ENCODE assay signal across 12 cellular contexts in genomic region chr4:87499415-87500106, GRCh38. TPM values are rescaled to one million over a fixed set of nuclear protein-coding genes. Genes with fewer than 3 reads are reported as not detected.
A peak's percentile ranks its signal among the peaks of the same experiment; 100 is the strongest.
DNase-seq lines count a peak whose midpoint lies in the region; ATAC-seq, FAIRE-seq and TF ChIP-seq lines count a peak whose summit lies in the region.
"Had no signal": no experiment of that assay in that cellular context is flagged by ENCODE, and none has a peak within 500 bp of the region (broad histone marks: within the 10 kb centered on the region; RNA-seq: fewer than 3 reads in every experiment).

No MANE protein-coding gene starts in this region.

- intact Hi-C loops in PC-9 (cut with micrococcal nuclease; ENCODE audit: unreplicated experiment): no loop called here

- CTCF ChIA-PET in PC-9 (lab: Charles Lee): interaction anchor here (0.6 kb wide), 1 partner anchor 230 kb away, joined by 4 read pairs; no protein-coding TSS in a partner anchor

- TF ChIP-seq CTCF in PC-9 (conservative IDR thresholded peaks at IDR 0.05): no peak

- H3K9me3 ChIP-seq in PC-9 (ENCODE audit: insufficient read depth, low read depth): no peaks in the 10 kb centered on the region

- no peaks in the 10 kb centered on the region for H4K20me1 ChIP-seq in PC-9 (ENCODE audit: insufficient read depth)

- H2AFZ ChIP-seq in PC-9: no peak overlapping the region

- H3K9me2 ChIP-seq in PC-9 (ENCODE audit: insufficient read depth): no peaks in the 10 kb centered on the region

- POLR2A ChIA-PET in PC-9 (lab: Charles Lee; ENCODE audit: unreplicated experiment): no interaction called here

- no peaks in the 10 kb centered on the region for H3K27me3 ChIP-seq in PC-9 (ENCODE audit: insufficient read depth, low read depth)

- BruUV-seq in PC-9 (replicated peaks; lab: Mats Ljungman, UMichigan): no TSS peak

- no peak overlapping the region for H3K27ac ChIP-seq in PC-9

- no peaks in the 10 kb centered on the region for H3K79me2 ChIP-seq in PC-9 (ENCODE audit: low read depth)

- H3K4me2 ChIP-seq in PC-9: no peak overlapping the region

- ATAC-seq in GM19328 (IDR thresholded peaks at IDR 0.05; ENCODE audit: unreplicated experiment): peak; percentile 75
- ATAC-seq in HG02970 (IDR thresholded peaks at IDR 0.05; ENCODE audit: low FRiP score, unreplicated experiment): peak; percentile 74

- DNase-seq in GM12891 (ENCODE audit: insufficient read length, low spot score) (no peak), amniotic epithelial cell (ENCODE audit: low read depth) (peak; percentile 63), PC-9 (no peak), kidney tubule cell (ENCODE audit: low spot score) (no peak), NCI-H526 treated with DMSO at 0.1 percent for 48 hours (lab: John Stamatoyannopoulos, UW) (no peak), GDM1 (lab: John Stamatoyannopoulos, UW) (no peak)
- DNase-seq: activated CD4-positive, CD25-positive, alpha-beta regulatory T cell had no signal

- no peaks in the 10 kb centered on the region for H3K4me1 ChIP-seq in PC-9 (replicated peaks; ENCODE audit: insufficient read depth)

- H3K4me3 ChIP-seq in PC-9: no peak overlapping the region
- H3K4me3 ChIP-seq: skin epidermis had no signal

- no peaks in the 10 kb centered on the region for H3F3A ChIP-seq in PC-9 (ENCODE audit: insufficient read depth, low read depth)

- H3K36me3 ChIP-seq in PC-9 (ENCODE audit: low read depth): no peaks in the 10 kb centered on the region

- peak; percentile 74 for FAIRE-seq in GM12891 (lab: Jason Lieb, UNC)
- FAIRE-seq: HTR-8/SVneo, islet of Langerhans had no signal

- no peak for TF ChIP-seq POLR2A in GM12891 (IDR thresholded peaks at IDR 0.05; ENCODE audit: low read depth, low read length)

TF ChIP-seq in GM12891, 5 proteins besides CTCF, POLR2A, EP300 and RAD21:
- TF ChIP-seq PAX5 (IDR thresholded peaks at IDR 0.05; ENCODE audit: insufficient read depth, low read length, severe bottlenecking) (peak; percentile 65), POLR2AphosphoS5 (IDR thresholded peaks at IDR 0.05; ENCODE audit: low read depth, low read length) (no peak)
TF ChIP-seq in GM12891: peak in this region for 1.

RNA-seq across cellular contexts. Expression of gene SPARCL1, which starts 29.6 kb away (rescaled TPM):
- polyA plus RNA-seq in GM12891 (2012; ENCODE audit: low read depth, missing spikeins): not detected
- not detected in 2 replicates for total RNA-seq in PC-9 (2021)
